9 cellular contexts compared by ENCODE assay signal in genomic region chr2:1886405-1886992, GRCh38.
DNase-seq lines count a peak whose midpoint lies in the region; ATAC-seq, FAIRE-seq and TF ChIP-seq lines count a peak whose summit lies in the region.
"Had no signal": no experiment of that assay in that cellular context is flagged by ENCODE, and none has a peak within 500 bp of the region (broad histone marks: within the 10 kb centered on the region; RNA-seq: fewer than 3 reads in every experiment).

No MANE protein-coding gene starts in this region.

- no peak overlapping the region for H3K9ac ChIP-seq in keratinocyte (ENCODE audit: control insufficient read depth, extremely low read depth, insufficient read depth, low read length)

- peak; percentile 75 for ATAC-seq in RWPE2 (ENCODE audit: low read depth)

- peaks cover 8% of the 10 kb centered on the region for H3K27me3 ChIP-seq in RWPE2 (ENCODE audit: insufficient read depth, poor library complexity, severe bottlenecking)
- H3K27me3 ChIP-seq in keratinocyte (ENCODE audit: control insufficient read depth, extremely low read depth, insufficient read depth, low read length), result no peaks in the 10 kb centered on the region

- CTCF ChIA-PET in HEK293 (lab: Yijun Ruan, JAX), result interaction anchor here (0.5 to 2.4 kb wide), 14 partner anchors 9 to 359 kb away, joined by 3 to 13 read pairs (median 4); no protein-coding TSS in a partner anchor
- CTCF ChIA-PET in MCF 10A (lab: Yijun Ruan, JAX), result interaction anchor here (0.6 to 3.9 kb wide), 14 partner anchors 8 to 1356 kb away, joined by 3 to 32 read pairs (median 3); no protein-coding TSS in a partner anchor

- dilution Hi-C loops in keratinocyte (cut with MboI; ENCODE audit: extremely low pct_ligation_motif_present, low sequenced_read_pairs), result no loop called here

- H3K4me3 Mint-ChIP-seq in MCF 10A (ENCODE audit: unreplicated experiment), result no peak overlapping the region
- H3K4me3 Mint-ChIP-seq: activated B cell treated with CpG ODN at 0.5 μM for 24 hours had no signal

- POLR2A ChIA-PET in HEK293 (lab: Yijun Ruan, JAX), result no interaction called here
- POLR2A ChIA-PET in MCF 10A (lab: Yijun Ruan, JAX), result no interaction called here

- H4K20me1 ChIP-seq in keratinocyte (ENCODE audit: control insufficient read depth, extremely low read depth, insufficient read depth, low read length), result no peaks in the 10 kb centered on the region

- H3K36me3 ChIP-seq in HEK293 (ENCODE audit: control insufficient read depth in 2 of 2, insufficient read depth in 1 of 2, low read length in 2 of 2) (no peaks in the 10 kb centered on the region), RWPE2 (ENCODE audit: low read depth) (no peaks in the 10 kb centered on the region), keratinocyte (ENCODE audit: control insufficient read depth in 2 of 2, extremely low read depth in 1 of 2, insufficient read depth in 2 of 2, low read length in 2 of 2) (no peaks in the 10 kb centered on the region)

- intact Hi-C loops in MCF 10A (cut with micrococcal nuclease), result loop anchor here (5.0 to 10.0 kb wide), 4 partner anchors 208 to 591 kb away; no protein-coding TSS in a partner anchor

- H3K27ac Mint-ChIP-seq in MCF 10A (ENCODE audit: low read depth, unreplicated experiment), result no peak overlapping the region
- H3K27ac Mint-ChIP-seq: activated B cell treated with CpG ODN at 0.5 μM for 24 hours had no signal

- no peaks in the 10 kb centered on the region for H3K79me2 ChIP-seq in keratinocyte (ENCODE audit: control insufficient read depth, insufficient read depth, low read length)

- peaks cover 10% of the 10 kb centered on the region for H3K4me1 Mint-ChIP-seq in MCF 10A (ENCODE audit: insufficient read depth, unreplicated experiment)

- no peak overlapping the region for H3K4me3 ChIP-seq in HEK293 (ENCODE audit: low read depth, low read length)
- H3K4me3 ChIP-seq in RWPE2 (ENCODE audit: severe bottlenecking), result no peak overlapping the region
- no peak overlapping the region for H3K4me3 ChIP-seq in keratinocyte (ENCODE audit: control insufficient read depth in 2 of 3, extremely low read depth in 1 of 3, insufficient read depth in 2 of 3, low read depth in 1 of 3, low read length in 3 of 3)

- no peaks in the 10 kb centered on the region for H3K9me3 Mint-ChIP-seq in MCF 10A (ENCODE audit: unreplicated experiment)
- H3K9me3 Mint-ChIP-seq: activated B cell treated with CpG ODN at 0.5 μM for 24 hours had no signal

- no peaks in the 10 kb centered on the region for H3K9me1 ChIP-seq in keratinocyte (ENCODE audit: control insufficient read depth, extremely low read depth, insufficient read depth, low read length)

- DNase-seq in EL (peak; percentile 58), RWPE2 (ENCODE audit: low spot score) (no peak), MCF 10A (ENCODE audit: unreplicated experiment) (peak; percentile 74), keratinocyte (ENCODE audit: low read depth, low spot score) (peak; percentile 13), NCI-H2196 (lab: John Stamatoyannopoulos, UW; ENCODE audit: unreplicated experiment) (no peak), NCI-H345 treated with DMSO at 0.1 percent for 48 hours (lab: John Stamatoyannopoulos, UW; ENCODE audit: unreplicated experiment) (no peak)
- peak; percentile 37 to 53 for DNase-seq in stimulated activated CD4-positive, alpha-beta T cell treated with anti-CD3 and anti-CD28 coated beads, Interleukin-4, amount 100 ng/mL, for 48 hours (ENCODE audit: low read depth in 2 of 2)
- DNase-seq: activated B cell treated with CpG ODN at 0.5 μM for 24 hours had no signal

- no peaks in the 10 kb centered on the region for H3K9me3 ChIP-seq in HEK293 (ENCODE audit: control insufficient read depth, insufficient read depth, low read depth, low read length)
- no peaks in the 10 kb centered on the region for H3K9me3 ChIP-seq in RWPE2 (ENCODE audit: severe bottlenecking)
- no peaks in the 10 kb centered on the region for H3K9me3 ChIP-seq in keratinocyte (ENCODE audit: control insufficient read depth, low read depth, low read length)

- H3K27ac ChIP-seq in HEK293 (ENCODE audit: extremely low read depth, low read depth, low read length) (no peak overlapping the region), RWPE2 (ENCODE audit: poor library complexity, severe bottlenecking) (no peak overlapping the region), keratinocyte (ENCODE audit: control insufficient read depth, insufficient read depth, low read length) (no peak overlapping the region)

- TF ChIP-seq CTCF in HEK293 (tag by site-specific recombination; IDR thresholded peaks at IDR 0.05), result no peak
- peak; percentile 83 for TF ChIP-seq CTCF in RWPE2 (IDR thresholded peaks at IDR 0.05; ENCODE audit: poor library complexity, severe bottlenecking)
- peak; percentile 39 for TF ChIP-seq CTCF in MCF 10A (IDR thresholded peaks at IDR 0.05; ENCODE audit: unreplicated experiment)
- TF ChIP-seq CTCF in keratinocyte (optimal IDR thresholded peaks at IDR 0.05 in 1 of 3, IDR thresholded peaks at IDR 0.05 in 1 of 3, conservative IDR thresholded peaks at IDR 0.05 in 1 of 3; ENCODE audit: extremely low read depth in 1 of 3, insufficient read depth in 2 of 3, low read length in 3 of 3), result peak; percentile 70 to 76 (median 72)

- no TSS peak for BruUV-seq in MCF 10A (replicated peaks; lab: Mats Ljungman, UMichigan)

- H3K4me1 ChIP-seq in HEK293 (ENCODE audit: control insufficient read depth, insufficient read depth, low read length) (no peaks in the 10 kb centered on the region), RWPE2 (ENCODE audit: insufficient read depth, poor library complexity, severe bottlenecking) (no peaks in the 10 kb centered on the region), keratinocyte (ENCODE audit: control insufficient read depth, extremely low read depth, insufficient read depth, low read length) (no peaks in the 10 kb centered on the region)

- H3K27me3 Mint-ChIP-seq in MCF 10A (ENCODE audit: insufficient read depth, unreplicated experiment), result peaks cover 25% of the 10 kb centered on the region

- peaks cover 7% of the 10 kb centered on the region for H3K36me3 Mint-ChIP-seq in MCF 10A (ENCODE audit: insufficient read depth, unreplicated experiment)

- no peak overlapping the region for H2AFZ ChIP-seq in keratinocyte (ENCODE audit: control insufficient read depth, low read length)

- no peak for FAIRE-seq in keratinocyte (lab: Jason Lieb, UNC)

- H3K4me2 ChIP-seq in keratinocyte (ENCODE audit: control insufficient read depth, extremely low read depth, insufficient read depth, low read depth, low read length), result peak overlapping the region; percentile 41

TF ChIP-seq in HEK293, 187 proteins besides CTCF, POLR2A, EP300 and RAD21:
- TF ChIP-seq ZNF654 (tag by site-specific recombination; IDR thresholded peaks at IDR 0.05; ENCODE audit: low read depth) (peak; percentile 13; the same call in 1 of the 2 replicates), PRDM4 (tag by site-specific recombination; IDR thresholded peaks at IDR 0.05) (no peak), ZFHX2 (tag by site-specific recombination; conservative IDR thresholded peaks at IDR 0.05) (no peak)

Comparison
In these comparisons a context has a peak if more than half of its experiments do, and no peak if none do; other contexts are left out.
1. DNase-seq: peak in EL (single experiment), MCF 10A (single experiment), keratinocyte (single experiment) and stimulated activated CD4-positive, alpha-beta T cell treated with anti-CD3 and anti-CD28 coated beads, Interleukin-4, amount 100 ng/mL, for 48 hours (2 of 2); none in RWPE2 (single experiment), NCI-H2196 (single experiment) and NCI-H345 treated with DMSO at 0.1 percent for 48 hours (single experiment).